Comparison of ENCODE assay signal across 8 cellular contexts in the genomic region with DNA sequence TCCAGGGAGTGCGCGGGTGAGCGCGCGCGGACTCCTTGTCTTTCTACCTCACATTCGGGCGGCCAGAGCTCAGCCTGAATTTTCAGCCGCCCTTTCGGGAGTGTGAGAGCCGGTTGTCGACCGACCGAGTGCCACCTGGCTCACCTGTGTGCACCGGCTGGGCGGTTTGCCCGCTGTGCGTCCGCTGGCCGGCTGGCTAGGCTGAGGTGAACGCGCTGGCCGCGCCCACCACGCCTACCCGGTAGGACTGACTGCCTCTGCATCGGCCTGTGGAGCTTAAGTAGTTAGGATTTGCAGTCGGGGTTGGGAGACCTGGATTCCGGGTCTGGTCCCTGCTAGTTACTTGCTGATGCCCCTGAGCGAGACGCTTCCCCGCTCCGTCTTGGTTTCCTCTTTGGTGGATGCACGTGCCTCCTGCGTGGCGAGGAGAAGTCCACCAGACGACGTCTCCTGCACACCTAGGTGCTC. TPM values are rescaled to one million over a fixed set of nuclear protein-coding genes. Genes with fewer than 3 reads are reported as not detected.
DNase-seq lines count a peak whose midpoint lies in the region; ATAC-seq and TF ChIP-seq lines count a peak whose summit lies in the region.

No MANE protein-coding gene starts in this region.

- CTCF ChIA-PET in Calu3 (lab: Charles Lee) = interaction anchor here (1.4 to 4.7 kb wide), 5 partner anchors 17 to 63 kb away, joined by 5 to 33 read pairs (median 7); no protein-coding TSS in a partner anchor

- H3K27me3 ChIP-seq in HL-60 (ENCODE audit: insufficient read depth, poor library complexity, severe bottlenecking) (peaks cover 11% of the 10 kb centered on the region), iPS-20b (ENCODE audit: insufficient read depth, low read length) (peaks cover 49% of the 10 kb centered on the region)

- H3K4me1 ChIP-seq in iPS-20b (ENCODE audit: insufficient read depth, low read length) = no peaks in the 10 kb centered on the region

- H3K4me3 ChIP-seq in HL-60 (replicated peaks; ENCODE audit: insufficient read depth, low read length) (peak overlapping the region; percentile 27), iPS-20b (ENCODE audit: low read length) (peak overlapping the region; percentile 88)

- H3K27ac Mint-ChIP-seq in Calu3 (ENCODE audit: unreplicated experiment) = peak overlapping the region; percentile 78
- no peak overlapping the region for H3K27ac Mint-ChIP-seq in activated naive CD8-positive, alpha-beta T cell
- H3K27ac Mint-ChIP-seq in stimulated activated effector memory CD8-positive, alpha-beta T cell treated with anti-CD3 and anti-CD28 coated beads, Interleukin-12 subunit alpha, Interleukin-12 subunit beta, amount 100 ng/mL, for 72 hours = no peak overlapping the region

- BruUV-seq in Calu3 (replicated peaks; lab: Mats Ljungman, UMichigan) = no TSS peak

- no peaks in the 10 kb centered on the region for H3K36me3 ChIP-seq in iPS-20b (ENCODE audit: insufficient read depth, low read depth, low read length)

- peak overlapping the region; percentile 31; the same call in 1 of the 2 replicates for H3K9ac ChIP-seq in iPS-20b (ENCODE audit: low read depth, low read length)

- H3K4me3 Mint-ChIP-seq in Calu3 (ENCODE audit: low read depth, unreplicated experiment) = peak overlapping the region; percentile 97
- H3K4me3 Mint-ChIP-seq in activated naive CD8-positive, alpha-beta T cell = peak overlapping the region; percentile 85
- peak overlapping the region; percentile 86 for H3K4me3 Mint-ChIP-seq in stimulated activated effector memory CD8-positive, alpha-beta T cell treated with anti-CD3 and anti-CD28 coated beads, Interleukin-12 subunit alpha, Interleukin-12 subunit beta, amount 100 ng/mL, for 72 hours

- peak; percentile 27 for ATAC-seq in stimulated activated effector memory CD8-positive, alpha-beta T cell treated with anti-CD3 and anti-CD28 coated beads, Interleukin-12 subunit alpha, Interleukin-12 subunit beta, amount 100 ng/mL, for 72 hours

- H3K27ac ChIP-seq in HL-60 (replicated peaks) (no peak overlapping the region), iPS-20b (ENCODE audit: low read length) (no peak overlapping the region)

- peaks cover 50% of the 10 kb centered on the region for H3K36me3 Mint-ChIP-seq in Calu3 (ENCODE audit: insufficient read depth, unreplicated experiment)
- H3K36me3 Mint-ChIP-seq in activated naive CD8-positive, alpha-beta T cell = no peaks in the 10 kb centered on the region
- peaks cover 7% of the 10 kb centered on the region for H3K36me3 Mint-ChIP-seq in stimulated activated effector memory CD8-positive, alpha-beta T cell treated with anti-CD3 and anti-CD28 coated beads, Interleukin-12 subunit alpha, Interleukin-12 subunit beta, amount 100 ng/mL, for 72 hours

- no peaks in the 10 kb centered on the region for H3K9me3 ChIP-seq in iPS-20b (ENCODE audit: insufficient read depth, low read depth, low read length)

- H3K9me3 Mint-ChIP-seq in Calu3 (ENCODE audit: low read depth, unreplicated experiment) = no peaks in the 10 kb centered on the region
- no peaks in the 10 kb centered on the region for H3K9me3 Mint-ChIP-seq in activated naive CD8-positive, alpha-beta T cell (ENCODE audit: low read depth)
- no peaks in the 10 kb centered on the region for H3K9me3 Mint-ChIP-seq in stimulated activated effector memory CD8-positive, alpha-beta T cell treated with anti-CD3 and anti-CD28 coated beads, Interleukin-12 subunit alpha, Interleukin-12 subunit beta, amount 100 ng/mL, for 72 hours

- TF ChIP-seq CTCF in Calu3 (IDR thresholded peaks at IDR 0.05; ENCODE audit: unreplicated experiment) (no peak), HL-60 (IDR thresholded peaks at IDR 0.05; ENCODE audit: insufficient read depth, low read length) (no peak)

- H3K4me1 Mint-ChIP-seq in Calu3 (ENCODE audit: low read depth, unreplicated experiment) = peaks cover 62% of the 10 kb centered on the region
- peaks cover 14% of the 10 kb centered on the region for H3K4me1 Mint-ChIP-seq in activated naive CD8-positive, alpha-beta T cell (ENCODE audit: low read depth)
- peaks cover 38% of the 10 kb centered on the region for H3K4me1 Mint-ChIP-seq in stimulated activated effector memory CD8-positive, alpha-beta T cell treated with anti-CD3 and anti-CD28 coated beads, Interleukin-12 subunit alpha, Interleukin-12 subunit beta, amount 100 ng/mL, for 72 hours

- intact Hi-C loops in Calu3 (cut with micrococcal nuclease; ENCODE audit: unreplicated experiment) = no loop called here

- DNase-seq in Calu3 (peak; percentile 79), HL-60 (ENCODE audit: low read depth in 1 of 2, low spot score in 1 of 2) (no peak), hippocampal formation (lab: John Stamatoyannopoulos, UW) (no peak), NCI-H1092 treated with DMSO at 0.1 percent for 48 hours (lab: John Stamatoyannopoulos, UW) (no peak), NCI-H2081 treated with DMSO at 0.1 percent for 48 hours (lab: John Stamatoyannopoulos, UW) (no peak)
- no peak for DNase-seq in stimulated activated effector memory CD8-positive, alpha-beta T cell treated with anti-CD3 and anti-CD28 coated beads, Interleukin-12 subunit alpha, Interleukin-12 subunit beta, amount 100 ng/mL, for 72 hours (ENCODE audit: low spot score in 2 of 2)

- no peaks in the 10 kb centered on the region for H3K27me3 Mint-ChIP-seq in Calu3 (ENCODE audit: unreplicated experiment)
- H3K27me3 Mint-ChIP-seq in activated naive CD8-positive, alpha-beta T cell = no peaks in the 10 kb centered on the region

RNA-seq across cellular contexts. Expression of a gene that starts 0.6 kb away (rescaled TPM):
- total RNA-seq in Calu3 (2022) = 137 and 165 TPM in 2 replicates

RNA-seq across cellular contexts. Expression of a gene that starts 35.1 kb away (rescaled TPM):
- total RNA-seq in Calu3 (2022) = 0.26 and 0.34 TPM in 2 replicates
